8 cellular contexts compared by ENCODE assay signal in the genomic region with DNA sequence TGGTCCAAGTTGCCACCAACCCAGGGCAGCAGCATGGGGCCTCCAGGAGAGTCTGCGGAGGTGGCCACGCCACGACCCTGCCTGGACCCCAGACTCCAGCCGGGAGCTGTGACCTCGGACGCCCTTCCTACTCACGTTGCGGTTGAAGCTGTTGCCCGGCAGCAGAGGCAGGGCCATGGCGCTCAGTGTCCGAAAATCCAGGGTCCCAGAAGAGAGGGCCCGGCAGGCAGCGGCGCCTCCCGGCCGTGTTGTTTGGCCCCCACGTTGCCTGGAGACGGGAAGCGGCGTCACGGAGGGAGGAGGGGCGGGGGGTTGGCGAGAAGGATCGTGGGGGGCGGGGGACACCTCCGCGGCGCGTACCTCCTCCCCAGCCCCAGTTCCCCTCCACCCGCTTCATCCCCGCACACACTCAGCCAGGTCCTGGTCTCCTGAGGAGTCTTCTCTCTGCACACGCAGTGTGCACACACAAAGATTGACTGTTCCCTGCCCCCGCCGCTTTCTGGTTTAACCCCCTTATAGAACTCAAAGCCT. TPM values are rescaled to one million over a fixed set of nuclear protein-coding genes. Genes with fewer than 3 reads are reported as not detected.
A peak's percentile ranks its signal among the peaks of the same experiment; 100 is the strongest.
DNase-seq lines count a peak whose midpoint lies in the region; ATAC-seq and TF ChIP-seq lines count a peak whose summit lies in the region.

A gene with protein sequence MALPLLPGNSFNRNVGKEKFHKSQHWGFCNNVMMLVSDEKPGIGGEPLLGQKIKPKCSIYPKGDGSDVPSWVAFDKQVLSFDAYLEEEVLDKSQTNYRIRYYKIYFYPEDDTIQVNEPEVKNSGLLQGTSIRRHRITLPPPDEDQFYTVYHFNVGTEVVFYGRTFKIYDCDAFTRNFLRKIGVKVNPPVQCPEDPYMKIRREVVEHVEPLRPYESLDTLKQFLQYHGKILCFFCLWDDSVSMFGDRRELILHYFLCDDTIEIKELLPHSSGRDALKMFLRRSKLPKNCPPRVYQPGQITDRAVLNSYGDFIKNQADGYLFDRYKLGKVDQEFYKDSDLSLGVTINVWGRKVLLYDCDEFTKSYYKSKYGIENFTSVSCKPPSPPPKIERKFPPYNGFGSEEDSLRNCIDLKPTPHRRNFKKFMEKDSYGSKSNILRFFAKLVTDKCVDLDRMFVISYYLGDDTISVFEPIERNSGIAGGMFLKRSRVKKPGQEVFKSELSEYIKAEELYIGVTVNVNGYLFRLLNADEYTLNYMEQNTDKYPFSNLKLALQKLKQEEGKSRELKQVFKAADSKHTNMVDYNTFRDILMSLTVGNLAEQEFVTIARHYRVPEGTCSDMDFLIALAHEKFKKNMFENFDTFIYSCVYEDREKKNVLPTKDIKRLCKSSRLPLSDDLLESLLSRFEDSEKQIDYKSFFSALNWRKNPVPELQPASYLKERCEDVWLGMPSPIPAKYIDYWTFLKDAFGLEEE (minus strand): TSS at position 261 of the 531 bp plus-strand sequence. CDS start 84 bp downstream, at position 177.

- no peak for ATAC-seq in HG02981 (IDR thresholded peaks at IDR 0.05; ENCODE audit: unreplicated experiment)

- H3K4me3 ChIP-seq in BE2C (ENCODE audit: low read depth, low read length) (peak within 1 kb of the TSS; percentile 59), fibroblast of mammary gland (ENCODE audit: control insufficient read depth, low read depth, low read length) (peak within 1 kb of the TSS; percentile 46), neuron (ENCODE audit: low read length) (peak within 1 kb of the TSS; percentile 27), thyroid gland (replicated peaks in 1 of 3) (peak within 1 kb of the TSS in 2 of 3 donors; percentile 30 to 31)
- H3K4me3 ChIP-seq in Jurkat, Clone E6-1 (ENCODE audit: low read length), result peak within 1 kb of the TSS; percentile 22

- peak within 1 kb of the TSS; percentile 83 for H3K27ac Mint-ChIP-seq in activated T-helper 1 cell treated with anti-CD3 and anti-CD28 coated beads, Interleukin-12 subunit alpha, Interleukin-12 subunit beta, Interleukin-2, Interleukin-4 antibody, amounts not matched to agents 30 ng/mL and 10 ng/mL and 1 ng/mL, durations not matched to agents 14 hours and 24 hours and 36 hours

- TF ChIP-seq POLR2A in thyroid gland (IDR thresholded peaks at IDR 0.05), result no peak

- intact Hi-C loops in activated T-helper 1 cell treated with anti-CD3 and anti-CD28 coated beads, Interleukin-12 subunit alpha, Interleukin-12 subunit beta, Interleukin-2, Interleukin-4 antibody, amounts not matched to agents 30 ng/mL and 10 ng/mL and 1 ng/mL, durations not matched to agents 14 hours and 24 hours and 36 hours (cut with micrococcal nuclease), result loop anchor here (5.0 to 10.0 kb wide), 2 partner anchors 101 to 201 kb away; a partner anchor contains a TSS
- intact Hi-C loops in thyroid gland (cut with DNase I), result no loop called here

- peak; percentile 35 for DNase-seq in BE2C
- DNase-seq in Jurkat, Clone E6-1 (ENCODE audit: low read depth, low spot score), result no peak
- peak; percentile 17 for DNase-seq in activated T-helper 1 cell treated with anti-CD3 and anti-CD28 coated beads, Interleukin-12 subunit alpha, Interleukin-12 subunit beta, Interleukin-2, Interleukin-4 antibody, amounts not matched to agents 30 ng/mL and 10 ng/mL and 1 ng/mL, durations not matched to agents 14 hours and 24 hours and 36 hours (ENCODE audit: low spot score)
- peak; percentile 5 for DNase-seq in fibroblast of mammary gland (ENCODE audit: low read depth)
- peak; percentile 44 to 48 for DNase-seq in thyroid gland
- no peak for DNase-seq in NOMO-1 (lab: John Stamatoyannopoulos, UW; ENCODE audit: unreplicated experiment in 2 of 2)

- TF ChIP-seq CTCF in BE2C (IDR thresholded peaks at IDR 0.05; ENCODE audit: low read depth, low read length), result no peak
- TF ChIP-seq CTCF in fibroblast of mammary gland (conservative IDR thresholded peaks at IDR 0.05; ENCODE audit: control insufficient read depth, insufficient read depth, low read depth, low read length), result no peak
- no peak for TF ChIP-seq CTCF in thyroid gland (IDR thresholded peaks at IDR 0.05)

- H3K27me3 ChIP-seq in BE2C (no peaks in the 10 kb centered on the region), neuron (ENCODE audit: insufficient read depth, low read length) (no peaks in the 10 kb centered on the region), thyroid gland (no peaks in the 10 kb centered on the region)

- H3K9me3 Mint-ChIP-seq in activated T-helper 1 cell treated with anti-CD3 and anti-CD28 coated beads, Interleukin-12 subunit alpha, Interleukin-12 subunit beta, Interleukin-2, Interleukin-4 antibody, amounts not matched to agents 30 ng/mL and 10 ng/mL and 1 ng/mL, durations not matched to agents 14 hours and 24 hours and 36 hours, result no peaks in the 10 kb centered on the region

- no peak within 1 kb of the TSS for H2AFZ ChIP-seq in neuron (ENCODE audit: low read depth, low read length)

- H3K36me3 ChIP-seq in BE2C, result no peaks in the 10 kb centered on the region
- no peaks in the 10 kb centered on the region for H3K36me3 ChIP-seq in neuron (ENCODE audit: insufficient read depth, low read length)
- H3K36me3 ChIP-seq in thyroid gland, result no peaks in the 10 kb centered on the region

- peak within 1 kb of the TSS; percentile 83 for H3K4me3 Mint-ChIP-seq in activated T-helper 1 cell treated with anti-CD3 and anti-CD28 coated beads, Interleukin-12 subunit alpha, Interleukin-12 subunit beta, Interleukin-2, Interleukin-4 antibody, amounts not matched to agents 30 ng/mL and 10 ng/mL and 1 ng/mL, durations not matched to agents 14 hours and 24 hours and 36 hours

- H3K9me3 ChIP-seq in BE2C (no peaks in the 10 kb centered on the region), neuron (ENCODE audit: low read length) (no peaks in the 10 kb centered on the region), thyroid gland (no peaks in the 10 kb centered on the region)

- H3K4me1 Mint-ChIP-seq in activated T-helper 1 cell treated with anti-CD3 and anti-CD28 coated beads, Interleukin-12 subunit alpha, Interleukin-12 subunit beta, Interleukin-2, Interleukin-4 antibody, amounts not matched to agents 30 ng/mL and 10 ng/mL and 1 ng/mL, durations not matched to agents 14 hours and 24 hours and 36 hours (ENCODE audit: low read depth), result peaks cover 19% of the 10 kb centered on the region

- no peaks in the 10 kb centered on the region for H3K36me3 Mint-ChIP-seq in activated T-helper 1 cell treated with anti-CD3 and anti-CD28 coated beads, Interleukin-12 subunit alpha, Interleukin-12 subunit beta, Interleukin-2, Interleukin-4 antibody, amounts not matched to agents 30 ng/mL and 10 ng/mL and 1 ng/mL, durations not matched to agents 14 hours and 24 hours and 36 hours (ENCODE audit: low read depth)

- no peak within 1 kb of the TSS for H3K27ac ChIP-seq in thyroid gland

- H3K4me1 ChIP-seq in BE2C, result no peaks in the 10 kb centered on the region
- peaks cover 3% of the 10 kb centered on the region for H3K4me1 ChIP-seq in neuron (ENCODE audit: insufficient read depth, low read length)
- no peaks in the 10 kb centered on the region for H3K4me1 ChIP-seq in thyroid gland

- H3K27me3 Mint-ChIP-seq in activated T-helper 1 cell treated with anti-CD3 and anti-CD28 coated beads, Interleukin-12 subunit alpha, Interleukin-12 subunit beta, Interleukin-2, Interleukin-4 antibody, amounts not matched to agents 30 ng/mL and 10 ng/mL and 1 ng/mL, durations not matched to agents 14 hours and 24 hours and 36 hours (ENCODE audit: insufficient read depth), result no peaks in the 10 kb centered on the region

- 3% methylated on average over 4 to 10 of the region's 34 CpGs for whole genome bisulfite sequencing in thyroid gland, 2 donors

RNA-seq across cellular contexts. Expression of the gene that starts here (rescaled TPM):
- polyA plus RNA-seq in BE2C (2012; ENCODE audit: insufficient read depth, insufficient read length, low read depth), result 0.23 TPM
- not detected for polyA plus RNA-seq in Jurkat, Clone E6-1 (2012; ENCODE audit: insufficient read depth, insufficient read length)
- total RNA-seq in activated T-helper 1 cell treated with anti-CD3 and anti-CD28 coated beads, Interleukin-12 subunit alpha, Interleukin-12 subunit beta, Interleukin-2, Interleukin-4 antibody, amounts not matched to agents 30 ng/mL and 10 ng/mL and 1 ng/mL, durations not matched to agents 14 hours and 24 hours and 36 hours, result not detected in 2 replicates
- total RNA-seq in thyroid gland, result 1 to 10 TPM; 4.7 to 8.6 (median 5.9) TPM

Comparison
In these comparisons a context has a peak if more than half of its experiments do, and no peak if none do; other contexts are left out.
1. Peak in DNase-seq in activated T-helper 1 cell treated with anti-CD3 and anti-CD28 coated beads, Interleukin-12 subunit alpha, Interleukin-12 subunit beta, Interleukin-2, Interleukin-4 antibody, amounts not matched to agents 30 ng/mL and 10 ng/mL and 1 ng/mL, durations not matched to agents 14 hours and 24 hours and 36 hours; RNA of the gene not detected or under 1 TPM.
2. DNase-seq: peak in BE2C (single experiment), fibroblast of mammary gland (single experiment) and thyroid gland (2 of 2); none in Jurkat, Clone E6-1 (single experiment) and NOMO-1 (0 of 2).
3. Peak in every context shown above with its lines, with median percentiles within 50 percentile points of each other: H3K4me3 ChIP-seq.